12 cellular contexts compared by ENCODE assay signal in the genomic region with DNA sequence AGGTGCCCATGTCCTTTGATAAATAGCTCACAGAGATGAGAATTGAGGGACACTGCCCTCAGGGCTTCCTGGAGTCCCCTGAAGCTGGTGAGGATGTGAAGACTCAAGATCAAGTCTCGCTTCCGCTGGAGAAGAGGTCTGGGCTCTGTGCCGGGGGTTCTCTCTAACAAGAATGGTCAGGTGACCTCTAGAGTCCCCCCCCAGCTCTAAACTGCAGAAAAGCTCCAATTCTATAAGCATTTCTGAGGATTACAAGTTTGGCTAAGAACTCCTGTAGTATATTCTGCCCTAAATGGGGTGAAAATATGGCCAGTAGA. TPM values are rescaled to one million over a fixed set of nuclear protein-coding genes. Genes with fewer than 3 reads are reported as not detected.
DNase-seq lines count a peak whose midpoint lies in the region; ATAC-seq and TF ChIP-seq lines count a peak whose summit lies in the region.
"Had no signal": no experiment of that assay in that cellular context is flagged by ENCODE, and none has a peak within 500 bp of the region (broad histone marks: within the 10 kb centered on the region; RNA-seq: fewer than 3 reads in every experiment).

No MANE protein-coding gene starts in this region.

- TF ChIP-seq EP300 in upper lobe of left lung (IDR thresholded peaks at IDR 0.05), result no peak

- no peak for ATAC-seq in activated naive CD8-positive, alpha-beta T cell treated with anti-CD3 and anti-CD28 coated beads, Interleukin-2, amount 50 U/mL, for 24 hours
- ATAC-seq in upper lobe of left lung (ENCODE audit: low FRiP score in 2 of 2) (no peak), HG03565 (IDR thresholded peaks at IDR 0.05; ENCODE audit: unreplicated experiment) (no peak), GM18520 (IDR thresholded peaks at IDR 0.05; ENCODE audit: unreplicated experiment) (no peak), GM21528 (IDR thresholded peaks at IDR 0.05; ENCODE audit: low FRiP score, unreplicated experiment) (no peak)

- 59% methylated on average over 3 of the region's 3 CpGs; no CpG with 5 or more reads in 1 of the 2 donors for WGBS in upper lobe of left lung, 2 donors

- peak; percentile 50 for DNase-seq in activated naive CD4-positive, alpha-beta T cell treated with anti-CD3 and anti-CD28 coated beads, Interleukin-2, amount 10 ng/mL, durations not matched to agents 7 days and 5 days
- no peak for DNase-seq in activated naive CD4-positive, alpha-beta T cell treated with anti-CD3 and anti-CD28 coated beads, Interleukin-2, amount 50 U/mL, for 16 hours
- DNase-seq in activated naive CD8-positive, alpha-beta T cell treated with anti-CD3 and anti-CD28 coated beads, Interleukin-2, amount 50 U/mL, for 24 hours, result no peak
- DNase-seq in upper lobe of left lung, result no peak
- DNase-seq: activated CD4-positive, alpha-beta T cell treated with anti-CD3 and anti-CD28 coated beads for 1 hour; BE2C; NCI-H526 had no signal

- peaks cover 42% of the 10 kb centered on the region for H3K36me3 Mint-ChIP-seq in activated naive CD4-positive, alpha-beta T cell treated with anti-CD3 and anti-CD28 coated beads, Interleukin-2, amount 10 ng/mL, durations not matched to agents 7 days and 5 days
- peaks cover 10% of the 10 kb centered on the region for H3K36me3 Mint-ChIP-seq in activated naive CD8-positive, alpha-beta T cell treated with anti-CD3 and anti-CD28 coated beads, Interleukin-2, amount 50 U/mL, for 24 hours (ENCODE audit: low read depth)

- H3K36me3 ChIP-seq in mucosa of stomach (ENCODE audit: control insufficient read depth, insufficient read depth, low read length) (no peaks in the 10 kb centered on the region), upper lobe of left lung (no peaks in the 10 kb centered on the region)
- H3K36me3 ChIP-seq: BE2C had no signal

- H3K27me3 ChIP-seq in mucosa of stomach (ENCODE audit: control insufficient read depth, insufficient read depth, low read length) (no peaks in the 10 kb centered on the region), upper lobe of left lung (no peaks in the 10 kb centered on the region)
- H3K27me3 ChIP-seq: BE2C had no signal

- no peaks in the 10 kb centered on the region for H3K9me3 Mint-ChIP-seq in activated naive CD4-positive, alpha-beta T cell treated with anti-CD3 and anti-CD28 coated beads, Interleukin-2, amount 10 ng/mL, durations not matched to agents 7 days and 5 days
- no peaks in the 10 kb centered on the region for H3K9me3 Mint-ChIP-seq in activated naive CD8-positive, alpha-beta T cell treated with anti-CD3 and anti-CD28 coated beads, Interleukin-2, amount 50 U/mL, for 24 hours
- H3K9me3 Mint-ChIP-seq: neural crest cell had no signal

- H3K4me3 ChIP-seq in mucosa of stomach (ENCODE audit: low read length) (no peak overlapping the region), upper lobe of left lung (peak overlapping the region in 1 of 4 donors; percentile 1)

- TF ChIP-seq CTCF in upper lobe of left lung (IDR thresholded peaks at IDR 0.05), result no peak

- peak overlapping the region; percentile 88 for H3K27ac Mint-ChIP-seq in activated naive CD4-positive, alpha-beta T cell treated with anti-CD3 and anti-CD28 coated beads, Interleukin-2, amount 10 ng/mL, durations not matched to agents 7 days and 5 days
- H3K27ac Mint-ChIP-seq in activated naive CD8-positive, alpha-beta T cell treated with anti-CD3 and anti-CD28 coated beads, Interleukin-2, amount 50 U/mL, for 24 hours, result peak overlapping the region; percentile 95

- H3K9me3 ChIP-seq in mucosa of stomach (ENCODE audit: control insufficient read depth, low read length), result no peaks in the 10 kb centered on the region
- H3K9me3 ChIP-seq in upper lobe of left lung, result no peaks in the 10 kb centered on the region
- H3K9me3 ChIP-seq: BE2C had no signal

- peak overlapping the region; percentile 77 for H3K4me3 Mint-ChIP-seq in activated naive CD4-positive, alpha-beta T cell treated with anti-CD3 and anti-CD28 coated beads, Interleukin-2, amount 10 ng/mL, durations not matched to agents 7 days and 5 days
- peak overlapping the region; percentile 71 for H3K4me3 Mint-ChIP-seq in activated naive CD8-positive, alpha-beta T cell treated with anti-CD3 and anti-CD28 coated beads, Interleukin-2, amount 50 U/mL, for 24 hours
- H3K4me3 Mint-ChIP-seq: neural crest cell had no signal

- H3K4me1 Mint-ChIP-seq in activated naive CD4-positive, alpha-beta T cell treated with anti-CD3 and anti-CD28 coated beads, Interleukin-2, amount 10 ng/mL, durations not matched to agents 7 days and 5 days, result peaks cover 87% of the 10 kb centered on the region
- peaks cover 97% of the 10 kb centered on the region for H3K4me1 Mint-ChIP-seq in activated naive CD8-positive, alpha-beta T cell treated with anti-CD3 and anti-CD28 coated beads, Interleukin-2, amount 50 U/mL, for 24 hours

- peak overlapping the region; percentile 29 for H3K9ac ChIP-seq in mucosa of stomach (ENCODE audit: low read length)

- peak overlapping the region; percentile 76 to 88 (median 84) for H3K27ac ChIP-seq in upper lobe of left lung

- H3K27me3 Mint-ChIP-seq in activated naive CD4-positive, alpha-beta T cell treated with anti-CD3 and anti-CD28 coated beads, Interleukin-2, amount 10 ng/mL, durations not matched to agents 7 days and 5 days, result no peaks in the 10 kb centered on the region
- H3K27me3 Mint-ChIP-seq in activated naive CD8-positive, alpha-beta T cell treated with anti-CD3 and anti-CD28 coated beads, Interleukin-2, amount 50 U/mL, for 24 hours, result no peaks in the 10 kb centered on the region

- no peak for TF ChIP-seq POLR2A in upper lobe of left lung (IDR thresholded peaks at IDR 0.05)

- H3K4me1 ChIP-seq in mucosa of stomach (ENCODE audit: control insufficient read depth, insufficient read depth, low read length), result peaks cover 88% of the 10 kb centered on the region
- H3K4me1 ChIP-seq in upper lobe of left lung, result peaks cover 83 to 98% (median 92%) of the 10 kb centered on the region in 4 donors
- H3K4me1 ChIP-seq: BE2C had no signal

- CTCF ChIA-PET in activated naive CD4-positive, alpha-beta T cell treated with anti-CD3 and anti-CD28 coated beads, Interleukin-2, amount 10 ng/mL, durations not matched to agents 7 days and 5 days (lab: Charles Lee), result interaction anchor here (1.5 to 1.9 kb wide), 4 partner anchors 10 to 265 kb away, joined by 5 to 11 read pairs (median 7); no protein-coding TSS in a partner anchor

RNA-seq across cellular contexts. Expression of a gene that starts 32.4 kb away (rescaled TPM):
- 100 to 1,000 TPM in 1 of 6 donors, 10 to 100 TPM in 5; 37.7 to 105 (median 57.3) TPM for total RNA-seq in upper lobe of left lung
